In genomic region chr13:106099765-106100164, GRCh38 we compare ENCODE assay signal across 25 cellular contexts.
DNase-seq lines count a peak whose midpoint lies in the region; ATAC-seq, FAIRE-seq and TF ChIP-seq lines count a peak whose summit lies in the region.
"Had no signal": no experiment of that assay in that cellular context is flagged by ENCODE, and none has a peak within 500 bp of the region (broad histone marks: within the 10 kb centered on the region; RNA-seq: fewer than 3 reads in every experiment).

No MANE protein-coding gene starts in this region.

- in situ Hi-C loops in IMR-90 (cut with MboI; ENCODE audit: low sequenced_read_pairs) = loop anchor here (25.0 kb wide), 1 partner anchor 413 kb away; no protein-coding TSS in a partner anchor

- peak overlapping the region; percentile 16; the same call in 1 of the 2 replicates for H2AK5ac ChIP-seq in IMR-90 (ENCODE audit: low read depth, low read length)

- H3K4ac ChIP-seq in IMR-90 (ENCODE audit: low read depth, low read length) = no peak overlapping the region

- H3K4me2 ChIP-seq in A549 (peak overlapping the region; percentile 62), IMR-90 (ENCODE audit: low read depth, low read length) (no peak overlapping the region)

- H4K5ac ChIP-seq in IMR-90 (ENCODE audit: low read depth, low read length) = no peak overlapping the region

- TF ChIP-seq CTCF in A549 (IDR thresholded peaks at IDR 0.05) (no peak), IMR-90 (conservative IDR thresholded peaks at IDR 0.05; ENCODE audit: low read depth, low read length) (no peak), endodermal cell (conservative IDR thresholded peaks at IDR 0.05) (no peak), omental fat pad (IDR thresholded peaks at IDR 0.05) (no peak)

- H2AK9ac ChIP-seq in IMR-90 (replicated peaks; ENCODE audit: low read depth, low read length, poor library complexity) = no peak overlapping the region

- no peak overlapping the region for H3K14ac ChIP-seq in IMR-90 (replicated peaks; ENCODE audit: low read depth, low read length)

- BruUV-seq in IMR-90 (replicated peaks; lab: Mats Ljungman, UMichigan) = no TSS peak

- peaks cover 54% of the 10 kb centered on the region for H3K4me1 Mint-ChIP-seq in endodermal cell
- no peaks in the 10 kb centered on the region for H3K4me1 Mint-ChIP-seq in activated CD4-positive, alpha-beta T cell treated with anti-CD3 and anti-CD28 coated beads, Interleukin-2, amount 10 ng/mL, durations not matched to agents 24 days and 14 days

- H2BK5ac ChIP-seq in IMR-90 (ENCODE audit: low read depth, low read length, poor library complexity, severe bottlenecking) = no peak overlapping the region

- DNase-seq in A549 (ENCODE audit: low read depth in 1 of 2, low spot score in 1 of 2) (no peak), IMR-90 (no peak), endodermal cell (no peak), omental fat pad (ENCODE audit: low spot score) (no peak), posterior vena cava (ENCODE audit: low spot score) (no peak), NOMO-1 treated with DMSO at 0.1 percent for 48 hours (lab: John Stamatoyannopoulos, UW; ENCODE audit: unreplicated experiment) (no peak)
- no peak for DNase-seq in activated CD4-positive, alpha-beta T cell treated with anti-CD3 and anti-CD28 coated beads, Interleukin-2, amount 10 ng/mL, durations not matched to agents 24 days and 14 days
- DNase-seq: activated T-cell treated with anti-CD3 and anti-CD28 coated beads, Interleukin-2, amount 50 U/mL, for 72 hours; body of pancreas; cortex of kidney; DMS153; foreskin fibroblast; hippocampal formation; MV-4-11; NCI-H187; NCI-H2227 treated with DMSO at 0.1 percent for 48 hours; ovary; stimulated activated CD4-positive, alpha-beta T cell treated with anti-CD3 and anti-CD28 coated beads, Interleukin-4, amount 100 ng/mL, for 1 hour; uterus had no signal

- H4K8ac ChIP-seq in IMR-90 (ENCODE audit: low read depth in 2 of 2, low read length in 2 of 2) = no peak overlapping the region

- H3K18ac ChIP-seq in IMR-90 (ENCODE audit: low read depth, low read length) = no peak overlapping the region

- H3K36me3 Mint-ChIP-seq in endodermal cell (ENCODE audit: low read depth) = no peaks in the 10 kb centered on the region
- no peaks in the 10 kb centered on the region for H3K36me3 Mint-ChIP-seq in activated CD4-positive, alpha-beta T cell treated with anti-CD3 and anti-CD28 coated beads, Interleukin-2, amount 10 ng/mL, durations not matched to agents 24 days and 14 days (ENCODE audit: low read depth)
- H3K36me3 Mint-ChIP-seq: activated naive CD4-positive, alpha-beta T cell treated with anti-CD3 and anti-CD28 coated beads, Interleukin-2, amount 50 U/mL, for 72 hours had no signal

- H3K79me1 ChIP-seq in IMR-90 (ENCODE audit: low read depth in 1 of 2, low read length in 2 of 2) = no peaks in the 10 kb centered on the region

- peaks cover 5% of the 10 kb centered on the region for H3K9me1 ChIP-seq in IMR-90 (ENCODE audit: insufficient read depth, low read length)

- TF ChIP-seq RAD21 in A549 (conservative IDR thresholded peaks at IDR 0.05 in 1 of 2, IDR thresholded peaks at IDR 0.05 in 1 of 2) = no peak
- TF ChIP-seq RAD21 in IMR-90 (IDR thresholded peaks at IDR 0.05; ENCODE audit: low read length) = no peak

- no peak overlapping the region for H3K56ac ChIP-seq in IMR-90 (ENCODE audit: extremely low read depth, insufficient read depth, low read length)

- peak overlapping the region; percentile 34 for H3K4me3 Mint-ChIP-seq in endodermal cell
- no peak overlapping the region for H3K4me3 Mint-ChIP-seq in activated CD4-positive, alpha-beta T cell treated with anti-CD3 and anti-CD28 coated beads, Interleukin-2, amount 10 ng/mL, durations not matched to agents 24 days and 14 days
- H3K4me3 Mint-ChIP-seq: activated T-cell treated with anti-CD3 and anti-CD28 coated beads, Interleukin-2, amount 50 U/mL, for 72 hours had no signal

- H3K4me1 ChIP-seq in A549 (peaks cover 60% of the 10 kb centered on the region), IMR-90 (ENCODE audit: control insufficient read depth, insufficient read depth, low read length) (peaks cover 9% of the 10 kb centered on the region), endodermal cell (ENCODE audit: control insufficient read depth, insufficient read depth, low read length) (peaks cover 20% of the 10 kb centered on the region), mucosa of stomach (ENCODE audit: control insufficient read depth, insufficient read depth, low read length) (peaks cover 66% of the 10 kb centered on the region)
- H3K4me1 ChIP-seq: uterus had no signal

- dilution Hi-C loops in IMR-90 (cut with HindIII; ENCODE audit: low sequenced_read_pairs, unreplicated experiment) = no loop called here

- H3K4me3 ChIP-seq in A549 (no peak overlapping the region), IMR-90 (ENCODE audit: insufficient read depth, low read depth, low read length) (no peak overlapping the region), endodermal cell (ENCODE audit: low read length) (no peak overlapping the region), mucosa of stomach (ENCODE audit: low read length) (no peak overlapping the region)
- H3K4me3 ChIP-seq: body of pancreas, ovary, uterus had no signal

- no peak overlapping the region for H3K9ac ChIP-seq in IMR-90 (ENCODE audit: low read depth, low read length)
- peak overlapping the region; percentile 55 for H3K9ac ChIP-seq in endodermal cell (ENCODE audit: extremely low read depth, low read length, poor library complexity, severe bottlenecking)
- peak overlapping the region; percentile 46 for H3K9ac ChIP-seq in mucosa of stomach (ENCODE audit: low read length)

- no peak overlapping the region for H2BK20ac ChIP-seq in IMR-90 (ENCODE audit: low read depth, low read length)

- H4K20me1 ChIP-seq in IMR-90 (ENCODE audit: insufficient read depth, low read length) = no peaks in the 10 kb centered on the region

- intact Hi-C loops in IMR-90 (cut with micrococcal nuclease) (no loop called here), posterior vena cava (cut with DNase I) (no loop called here)
- intact Hi-C loops in activated CD4-positive, alpha-beta T cell treated with anti-CD3 and anti-CD28 coated beads, Interleukin-2, amount 10 ng/mL, durations not matched to agents 24 days and 14 days (cut with micrococcal nuclease) = no loop called here

- no peak overlapping the region for H2AFZ ChIP-seq in IMR-90 (replicated peaks; ENCODE audit: low read length, poor library complexity)

- no peak for TF ChIP-seq EP300 in A549 (IDR thresholded peaks at IDR 0.05)

- WGBS in A549 (ENCODE audit: missing lambda C conversion rate) = 94% methylated on average over 13 of the region's 13 CpGs
- WGBS in IMR-90 (ENCODE audit: extremely low coverage in 2 of 2, insufficient read length in 1 of 2), 2 experiments = 86% methylated on average over 7 of the region's 13 CpGs; no CpG with 5 or more reads in 1 of the 2 experiments
- 77 to 79% methylated on average over 8 to 13 of the region's 13 CpGs for WGBS in endodermal cell (ENCODE audit: insufficient coverage in 1 of 2, insufficient read length in 1 of 2), 2 experiments

- ATAC-seq in A549 = no peak
- no peak for ATAC-seq in IMR-90 (ENCODE audit: low read depth)
- ATAC-seq in omental fat pad (ENCODE audit: low FRiP score) = no peak
- ATAC-seq: activated CD4-positive, CD25-positive, alpha-beta regulatory T cell treated with anti-CD3 and anti-CD28 coated beads, Interleukin-2, amount 50 U/mL, for 24 hours; activated naive CD4-positive, alpha-beta T cell treated with anti-CD3 and anti-CD28 coated beads, Interleukin-2, amount 50 U/mL, for 72 hours; activated T-cell treated with anti-CD3 and anti-CD28 coated beads, Interleukin-2, amount 50 U/mL, for 72 hours; Panc1; SK-N-SH treated with all-trans-retinoic acid at 6 μM for 48 hours had no signal

- no peaks in the 10 kb centered on the region for H3K9me3 Mint-ChIP-seq in endodermal cell
- H3K9me3 Mint-ChIP-seq in activated CD4-positive, alpha-beta T cell treated with anti-CD3 and anti-CD28 coated beads, Interleukin-2, amount 10 ng/mL, durations not matched to agents 24 days and 14 days = no peaks in the 10 kb centered on the region

- H4K91ac ChIP-seq in IMR-90 (ENCODE audit: insufficient read depth, low read depth, low read length) = no peak overlapping the region; the same call in 1 of the 2 replicates

- H3K23ac ChIP-seq in IMR-90 (ENCODE audit: low read depth, low read length) = no peak overlapping the region

- no peak overlapping the region for H2BK15ac ChIP-seq in IMR-90 (ENCODE audit: low read depth, low read length)

- H3K27ac ChIP-seq in A549 (peak overlapping the region; percentile 68 to 82), IMR-90 (ENCODE audit: insufficient read depth, low read length) (no peak overlapping the region), endodermal cell (ENCODE audit: low read depth, low read length) (peak overlapping the region; percentile 98)
- H3K27ac ChIP-seq: body of pancreas, ovary, uterus had no signal

- H3K27ac Mint-ChIP-seq in endodermal cell = peak overlapping the region; percentile 95
- no peak overlapping the region for H3K27ac Mint-ChIP-seq in activated CD4-positive, alpha-beta T cell treated with anti-CD3 and anti-CD28 coated beads, Interleukin-2, amount 10 ng/mL, durations not matched to agents 24 days and 14 days
- H3K27ac Mint-ChIP-seq: activated naive CD4-positive, alpha-beta T cell treated with anti-CD3 and anti-CD28 coated beads, Interleukin-2, amount 50 U/mL, for 72 hours; activated T-cell treated with anti-CD3 and anti-CD28 coated beads, Interleukin-2, amount 50 U/mL, for 72 hours had no signal

- TF ChIP-seq POLR2A in A549 (IDR thresholded peaks at IDR 0.05; ENCODE audit: low read length) (no peak), IMR-90 (IDR thresholded peaks at IDR 0.05; ENCODE audit: low read depth, low read length) (no peak)

- no peaks in the 10 kb centered on the region for H3K27me3 Mint-ChIP-seq in endodermal cell (ENCODE audit: insufficient read depth)
- no peaks in the 10 kb centered on the region for H3K27me3 Mint-ChIP-seq in activated CD4-positive, alpha-beta T cell treated with anti-CD3 and anti-CD28 coated beads, Interleukin-2, amount 10 ng/mL, durations not matched to agents 24 days and 14 days

- POLR2A ChIA-PET in A549 (lab: Yijun Ruan, JAX) = interaction anchor here (0.7 kb wide), 1 partner anchor 172 kb away, joined by 5 read pairs; no protein-coding TSS in a partner anchor
- POLR2A ChIA-PET in IMR-90 (lab: Charles Lee; ENCODE audit: unreplicated experiment) = no interaction called here

- no peaks in the 10 kb centered on the region for H3K36me3 ChIP-seq in IMR-90 (ENCODE audit: control insufficient read depth, insufficient read depth, low read length)
- no peaks in the 10 kb centered on the region for H3K36me3 ChIP-seq in endodermal cell (ENCODE audit: control insufficient read depth, insufficient read depth, low read length)
- no peaks in the 10 kb centered on the region for H3K36me3 ChIP-seq in mucosa of stomach (ENCODE audit: control insufficient read depth, insufficient read depth, low read length)
- H3K36me3 ChIP-seq: ovary, uterus had no signal

- CTCF ChIA-PET in A549 (lab: Yijun Ruan, JAX) = no interaction called here
- CTCF ChIA-PET in IMR-90 (lab: Yijun Ruan, JAX) = no interaction called here

- H3K9me3 ChIP-seq in A549 (no peaks in the 10 kb centered on the region), IMR-90 (ENCODE audit: control insufficient read depth, insufficient read depth, low read length) (no peaks in the 10 kb centered on the region), endodermal cell (ENCODE audit: control insufficient read depth, low read length) (no peaks in the 10 kb centered on the region), mucosa of stomach (ENCODE audit: control insufficient read depth, low read length) (no peaks in the 10 kb centered on the region)
- H3K9me3 ChIP-seq: body of pancreas, ovary, uterus had no signal

- no peak overlapping the region for H2BK120ac ChIP-seq in IMR-90 (ENCODE audit: low read depth, low read length)

- H3K27me3 ChIP-seq in IMR-90 (ENCODE audit: control insufficient read depth, insufficient read depth, low read length) (no peaks in the 10 kb centered on the region), endodermal cell (ENCODE audit: control insufficient read depth, insufficient read depth, low read length, poor library complexity, severe bottlenecking) (no peaks in the 10 kb centered on the region), mucosa of stomach (ENCODE audit: control insufficient read depth, insufficient read depth, low read length) (no peaks in the 10 kb centered on the region)
- H3K27me3 ChIP-seq: body of pancreas, ovary, uterus had no signal

- no peak for FAIRE-seq in A549 (lab: Jason Lieb, UNC)
- FAIRE-seq: GM12892 had no signal
